Comparison of ENCODE assay signal across 8 cellular contexts in genomic region chr1:174258148-174258550, GRCh38.
DNase-seq lines count a peak whose midpoint lies in the region; ATAC-seq and FAIRE-seq lines count a peak whose summit lies in the region.

No MANE protein-coding gene starts in this region.

- POLR2A ChIA-PET in CD8-positive, alpha-beta memory T cell (lab: Charles Lee): no interaction called here

- in situ Hi-C loops in HAP-1 (cut with MboI; ENCODE audit: low sequenced_read_pairs): loop anchor here (10.0 to 25.0 kb wide), 2 partner anchors 477 to 729 kb away; partner anchors contain the start of gene CACYBP

- no peak for ATAC-seq in HG03520 (IDR thresholded peaks at IDR 0.05; ENCODE audit: unreplicated experiment)
- no peak for ATAC-seq in stimulated activated memory B cell treated with anti-CD40 and anti-IgM and Interleukin-4, amounts not matched to agents 10 μg/mL and 1 μg/mL and 100 μg/mL, for 72 hours

- CTCF ChIA-PET in CD8-positive, alpha-beta memory T cell (lab: Charles Lee): interaction anchor here (1.0 kb wide), 1 partner anchor 42 kb away, joined by 3 read pairs; no protein-coding TSS in a partner anchor

- no peaks in the 10 kb centered on the region for H3K4me1 Mint-ChIP-seq in CD8-positive, alpha-beta memory T cell
- no peaks in the 10 kb centered on the region for H3K4me1 Mint-ChIP-seq in activated T-cell treated with anti-CD3 and anti-CD28 coated beads, Interleukin-2, amount 50 U/mL, for 24 hours (ENCODE audit: low read depth)
- no peaks in the 10 kb centered on the region for H3K4me1 Mint-ChIP-seq in stimulated activated memory B cell treated with anti-CD40 and anti-IgM and Interleukin-4, amounts not matched to agents 10 μg/mL and 1 μg/mL and 100 μg/mL, for 72 hours

- no peak overlapping the region for H3K27ac Mint-ChIP-seq in CD8-positive, alpha-beta memory T cell
- H3K27ac Mint-ChIP-seq in activated T-cell treated with anti-CD3 and anti-CD28 coated beads, Interleukin-2, amount 50 U/mL, for 24 hours: no peak overlapping the region
- no peak overlapping the region for H3K27ac Mint-ChIP-seq in stimulated activated memory B cell treated with anti-CD40 and anti-IgM and Interleukin-4, amounts not matched to agents 10 μg/mL and 1 μg/mL and 100 μg/mL, for 72 hours

- no peaks in the 10 kb centered on the region for H3K27me3 ChIP-seq in CD8-positive, alpha-beta memory T cell (ENCODE audit: insufficient read depth, low read length, poor library complexity, severe bottlenecking)
- H3K27me3 ChIP-seq in HAP-1 (ENCODE audit: low read depth): no peaks in the 10 kb centered on the region
- no peaks in the 10 kb centered on the region for H3K27me3 ChIP-seq in small intestine (ENCODE audit: control insufficient read depth in 2 of 2, insufficient read depth in 2 of 2, low read length in 2 of 2)

- no peaks in the 10 kb centered on the region for H3K27me3 Mint-ChIP-seq in CD8-positive, alpha-beta memory T cell
- no peaks in the 10 kb centered on the region for H3K27me3 Mint-ChIP-seq in activated T-cell treated with anti-CD3 and anti-CD28 coated beads, Interleukin-2, amount 50 U/mL, for 24 hours
- no peaks in the 10 kb centered on the region for H3K27me3 Mint-ChIP-seq in stimulated activated memory B cell treated with anti-CD40 and anti-IgM and Interleukin-4, amounts not matched to agents 10 μg/mL and 1 μg/mL and 100 μg/mL, for 72 hours

- peaks cover 14 to 37% (median 24%) of the 10 kb centered on the region in 3 donors for H3K36me3 Mint-ChIP-seq in CD8-positive, alpha-beta memory T cell
- H3K36me3 Mint-ChIP-seq in activated T-cell treated with anti-CD3 and anti-CD28 coated beads, Interleukin-2, amount 50 U/mL, for 24 hours (ENCODE audit: low read depth): peaks cover 27% of the 10 kb centered on the region
- peaks cover 46% of the 10 kb centered on the region for H3K36me3 Mint-ChIP-seq in stimulated activated memory B cell treated with anti-CD40 and anti-IgM and Interleukin-4, amounts not matched to agents 10 μg/mL and 1 μg/mL and 100 μg/mL, for 72 hours

- no peaks in the 10 kb centered on the region for H3K36me3 ChIP-seq in CD8-positive, alpha-beta memory T cell (ENCODE audit: insufficient read depth, low read length)
- H3K36me3 ChIP-seq in HAP-1 (replicated peaks): no peaks in the 10 kb centered on the region
- peaks cover 0 to 1% of the 10 kb centered on the region in 2 donors for H3K36me3 ChIP-seq in small intestine (ENCODE audit: control insufficient read depth in 2 of 2, insufficient read depth in 2 of 2, low read length in 2 of 2)

- no peaks in the 10 kb centered on the region for H3K9me3 Mint-ChIP-seq in CD8-positive, alpha-beta memory T cell
- no peaks in the 10 kb centered on the region for H3K9me3 Mint-ChIP-seq in activated T-cell treated with anti-CD3 and anti-CD28 coated beads, Interleukin-2, amount 50 U/mL, for 24 hours
- no peaks in the 10 kb centered on the region for H3K9me3 Mint-ChIP-seq in stimulated activated memory B cell treated with anti-CD40 and anti-IgM and Interleukin-4, amounts not matched to agents 10 μg/mL and 1 μg/mL and 100 μg/mL, for 72 hours

- peak in 4 of 5 donors; percentile 10 to 25 (median 16) for DNase-seq in CD8-positive, alpha-beta memory T cell
- peak; percentile 71 to 76 for DNase-seq in HAP-1 (ENCODE audit: low spot score in 2 of 2)
- peak; percentile 33 for DNase-seq in NOMO-1 treated with DMSO at 0.1 percent for 48 hours (lab: John Stamatoyannopoulos, UW; ENCODE audit: unreplicated experiment)
- DNase-seq in activated T-cell treated with anti-CD3 and anti-CD28 coated beads, Interleukin-2, amount 50 U/mL, for 24 hours: peak; percentile 34
- DNase-seq in glomerular visceral epithelial cell (ENCODE audit: extremely low spot score): peak; percentile 52
- DNase-seq in small intestine: peak; percentile 48

- 53 to 70% (median 69%) methylated on average over 1 of the region's 1 CpG for WGBS in small intestine, 3 donors

- H3K9me3 ChIP-seq in CD8-positive, alpha-beta memory T cell (ENCODE audit: low read length): no peaks in the 10 kb centered on the region
- H3K9me3 ChIP-seq in HAP-1 (no peaks in the 10 kb centered on the region), small intestine (ENCODE audit: control insufficient read depth, low read depth) (no peaks in the 10 kb centered on the region)

- no peak for FAIRE-seq in small intestine (lab: Jason Lieb, UNC)

- H3K27ac ChIP-seq in CD8-positive, alpha-beta memory T cell (ENCODE audit: low read depth, low read length): no peak overlapping the region
- H3K27ac ChIP-seq in small intestine (ENCODE audit: low read depth in 1 of 2, low read length in 1 of 2): no peak overlapping the region

- no peak overlapping the region for H3K4me3 ChIP-seq in CD8-positive, alpha-beta memory T cell (ENCODE audit: low read length)
- H3K4me3 ChIP-seq in HAP-1: no peak overlapping the region
- no peak overlapping the region for H3K4me3 ChIP-seq in small intestine (ENCODE audit: low read depth in 1 of 2, low read length in 2 of 2)

- no peak overlapping the region for H3K4me3 Mint-ChIP-seq in CD8-positive, alpha-beta memory T cell
- no peak overlapping the region for H3K4me3 Mint-ChIP-seq in activated T-cell treated with anti-CD3 and anti-CD28 coated beads, Interleukin-2, amount 50 U/mL, for 24 hours
- H3K4me3 Mint-ChIP-seq in stimulated activated memory B cell treated with anti-CD40 and anti-IgM and Interleukin-4, amounts not matched to agents 10 μg/mL and 1 μg/mL and 100 μg/mL, for 72 hours: no peak overlapping the region

- no peaks in the 10 kb centered on the region for H3K4me1 ChIP-seq in CD8-positive, alpha-beta memory T cell (ENCODE audit: insufficient read depth, low read length)
- peaks cover 15% of the 10 kb centered on the region for H3K4me1 ChIP-seq in HAP-1
- no peaks in the 10 kb centered on the region for H3K4me1 ChIP-seq in small intestine (ENCODE audit: control insufficient read depth in 2 of 2, insufficient read depth in 1 of 2, low read depth in 1 of 2, low read length in 1 of 2)

Comparison
In these comparisons a context has a peak if more than half of its experiments do, and no peak if none do; other contexts are left out.
1. DNase-seq: peak in every context shown above with its lines; median percentile 74 in HAP-1; 52 in glomerular visceral epithelial cell; 48 in small intestine; 34 in activated T-cell treated with anti-CD3 and anti-CD28 coated beads, Interleukin-2, amount 50 U/mL, for 24 hours; 33 in NOMO-1 treated with DMSO at 0.1 percent for 48 hours; 16 in CD8-positive, alpha-beta memory T cell.